10 cellular contexts compared by ENCODE assay signal in genomic region chr22:41417622-41418390, GRCh38. TPM values are rescaled to one million over a fixed set of nuclear protein-coding genes. Genes with fewer than 3 reads are reported as not detected.
DNase-seq lines count a peak whose midpoint lies in the region; ATAC-seq and TF ChIP-seq lines count a peak whose summit lies in the region.
"Had no signal": no experiment of that assay in that cellular context is flagged by ENCODE, and none has a peak within 500 bp of the region (broad histone marks: within the 10 kb centered on the region; RNA-seq: fewer than 3 reads in every experiment).

No MANE protein-coding gene starts in this region.

- peak; percentile 49 for DNase-seq in HT-29 (ENCODE audit: low spot score)
- DNase-seq in cortex of kidney (lab: John Stamatoyannopoulos, UW) = peak; percentile 32
- DNase-seq in spleen = peak; percentile 90
- DNase-seq in naive thymus-derived CD8-positive, alpha-beta T cell = no peak
- no peak for DNase-seq in neural progenitor cell (ENCODE audit: low spot score)
- DNase-seq in glutamatergic neuron = no peak
- no peak for DNase-seq in iPS-NIHi11 (ENCODE audit: low spot score)
- DNase-seq: NCI-H187 treated with DMSO at 0.1 percent for 48 hours had no signal

- TF ChIP-seq POLR2A in spleen (IDR thresholded peaks at IDR 0.05) = no peak

- peak overlapping the region in 1 of 2 donors; percentile 2 for H3K9ac ChIP-seq in liver (ENCODE audit: low read depth in 1 of 2, low read length in 2 of 2)
- no peak overlapping the region for H3K9ac ChIP-seq in neural progenitor cell

- H2AFZ ChIP-seq in neural progenitor cell (replicated peaks) = no peak overlapping the region

- H3K9me3 ChIP-seq in liver (ENCODE audit: control insufficient read depth in 4 of 4, low read length in 3 of 4) = no peaks in the 10 kb centered on the region
- no peaks in the 10 kb centered on the region for H3K9me3 ChIP-seq in spleen
- no peaks in the 10 kb centered on the region for H3K9me3 ChIP-seq in neural progenitor cell (ENCODE audit: low read depth)

- H3K4me3 ChIP-seq in liver (ENCODE audit: low read depth in 1 of 3, low read length in 3 of 3) = no peak overlapping the region
- H3K4me3 ChIP-seq in spleen = no peak overlapping the region
- H3K4me3 ChIP-seq in neural progenitor cell = no peak overlapping the region

- H3K9me3 Mint-ChIP-seq in naive thymus-derived CD8-positive, alpha-beta T cell = no peaks in the 10 kb centered on the region
- H3K9me3 Mint-ChIP-seq in neural progenitor cell = no peaks in the 10 kb centered on the region
- peaks cover 4% of the 10 kb centered on the region for H3K9me3 Mint-ChIP-seq in glutamatergic neuron (ENCODE audit: unreplicated experiment)
- H3K9me3 Mint-ChIP-seq: activated T-helper 1 cell treated with anti-CD3 and anti-CD28 coated beads, Interleukin-12 subunit alpha, Interleukin-12 subunit beta, Interleukin-2, Interleukin-4 antibody, amounts not matched to agents 30 ng/mL and 10 ng/mL and 1 ng/mL, durations not matched to agents 14 hours and 24 hours and 36 hours had no signal

- no peaks in the 10 kb centered on the region for H3K27me3 Mint-ChIP-seq in naive thymus-derived CD8-positive, alpha-beta T cell
- peaks cover 4% of the 10 kb centered on the region for H3K27me3 Mint-ChIP-seq in neural progenitor cell (ENCODE audit: insufficient read depth, low read depth)
- H3K27me3 Mint-ChIP-seq in glutamatergic neuron (ENCODE audit: unreplicated experiment) = peaks cover 1% of the 10 kb centered on the region

- H3K36me3 ChIP-seq in liver (ENCODE audit: control insufficient read depth in 4 of 4, insufficient read depth in 3 of 4, low read depth in 1 of 4, low read length in 3 of 4) (no peaks in the 10 kb centered on the region), spleen (peaks cover 0 to 12% (median 1%) of the 10 kb centered on the region in 6 donors), neural progenitor cell (no peaks in the 10 kb centered on the region)

- POLR2A ChIA-PET in naive thymus-derived CD8-positive, alpha-beta T cell (lab: Charles Lee) = interaction anchor here (0.5 to 2.9 kb wide), 3 partner anchors 28 to 30 kb away, joined by 3 to 12 read pairs (median 4); partner anchors contain the start of gene TOB2

- H3K4me2 ChIP-seq in neural progenitor cell = no peak overlapping the region

- intact Hi-C loops in spleen (cut with DNase I; ENCODE audit: low total_unique reads) = no loop called here

- H3K4me1 Mint-ChIP-seq in naive thymus-derived CD8-positive, alpha-beta T cell = peaks cover 9 to 39% (median 23%) of the 10 kb centered on the region in 4 donors
- H3K4me1 Mint-ChIP-seq in neural progenitor cell (peaks cover 8% of the 10 kb centered on the region), glutamatergic neuron (ENCODE audit: low read depth, unreplicated experiment) (peaks cover 3% of the 10 kb centered on the region)

- peaks cover 13 to 43% (median 35%) of the 10 kb centered on the region in 4 donors for H3K4me1 ChIP-seq in liver (ENCODE audit: control insufficient read depth in 4 of 4, insufficient read depth in 4 of 4, low read length in 3 of 4)
- peaks cover 27 to 83% (median 56%) of the 10 kb centered on the region in 6 donors for H3K4me1 ChIP-seq in spleen
- peaks cover 12% of the 10 kb centered on the region for H3K4me1 ChIP-seq in neural progenitor cell

- no peaks in the 10 kb centered on the region for H3K36me3 Mint-ChIP-seq in naive thymus-derived CD8-positive, alpha-beta T cell
- H3K36me3 Mint-ChIP-seq in neural progenitor cell = peaks cover 2% of the 10 kb centered on the region
- no peaks in the 10 kb centered on the region for H3K36me3 Mint-ChIP-seq in glutamatergic neuron (ENCODE audit: unreplicated experiment)

- no peaks in the 10 kb centered on the region for H4K20me1 ChIP-seq in neural progenitor cell (ENCODE audit: low read depth)

- ATAC-seq in naive thymus-derived CD8-positive, alpha-beta T cell = no peak

- no peak for TF ChIP-seq CTCF in liver (IDR thresholded peaks at IDR 0.05; ENCODE audit: low read depth, low read length, missing input control)
- no peak for TF ChIP-seq CTCF in spleen (IDR thresholded peaks at IDR 0.05 in 8 of 11, conservative IDR thresholded peaks at IDR 0.05 in 3 of 11)
- no peak for TF ChIP-seq CTCF in neural progenitor cell (IDR thresholded peaks at IDR 0.05)
- TF ChIP-seq CTCF in glutamatergic neuron (IDR thresholded peaks at IDR 0.05; ENCODE audit: partially characterized antibody, unreplicated experiment) = no peak

- H3K27me3 ChIP-seq in liver (ENCODE audit: control insufficient read depth in 4 of 4, insufficient read depth in 4 of 4, low read length in 3 of 4) (no peaks in the 10 kb centered on the region), spleen (replicated peaks in 1 of 7) (no peaks in the 10 kb centered on the region), neural progenitor cell (no peaks in the 10 kb centered on the region)

- peak; percentile 50 to 72 for TF ChIP-seq RAD21 in liver (IDR thresholded peaks at IDR 0.05)

- WGBS in liver = 25% methylated on average over 13 of the region's 13 CpGs
- WGBS in spleen, 5 donors = 66 to 93% (median 74%) methylated on average over 7 to 13 of the region's 13 CpGs

- H3K27ac ChIP-seq in liver (ENCODE audit: low read depth in 1 of 2, low read length in 2 of 2) (peak overlapping the region; percentile 70 to 90), spleen (peak overlapping the region in 7 of 8 donors; percentile 27 to 82 (median 72)), neural progenitor cell (no peak overlapping the region)

- H3K27ac Mint-ChIP-seq in naive thymus-derived CD8-positive, alpha-beta T cell = peak overlapping the region in 3 of 10 donors; percentile 13 to 50 (median 31)
- H3K27ac Mint-ChIP-seq in neural progenitor cell = no peak overlapping the region
- no peak overlapping the region for H3K27ac Mint-ChIP-seq in glutamatergic neuron (ENCODE audit: unreplicated experiment)
- H3K27ac Mint-ChIP-seq: activated T-helper 1 cell treated with anti-CD3 and anti-CD28 coated beads, Interleukin-12 subunit alpha, Interleukin-12 subunit beta, Interleukin-2, Interleukin-4 antibody, amounts not matched to agents 30 ng/mL and 10 ng/mL and 1 ng/mL, durations not matched to agents 14 hours and 24 hours and 36 hours had no signal

- H3F3A ChIP-seq in neural progenitor cell (ENCODE audit: low read depth) = peaks cover 14% of the 10 kb centered on the region

- peaks cover 28% of the 10 kb centered on the region for H3K79me2 ChIP-seq in neural progenitor cell (ENCODE audit: low read depth)

- no peak overlapping the region for H3K4me3 Mint-ChIP-seq in naive thymus-derived CD8-positive, alpha-beta T cell
- H3K4me3 Mint-ChIP-seq in neural progenitor cell = no peak overlapping the region
- no peak overlapping the region for H3K4me3 Mint-ChIP-seq in glutamatergic neuron (ENCODE audit: unreplicated experiment)
- H3K4me3 Mint-ChIP-seq: activated T-helper 1 cell treated with anti-CD3 and anti-CD28 coated beads, Interleukin-12 subunit alpha, Interleukin-12 subunit beta, Interleukin-2, Interleukin-4 antibody, amounts not matched to agents 30 ng/mL and 10 ng/mL and 1 ng/mL, durations not matched to agents 14 hours and 24 hours and 36 hours had no signal

RNA-seq across cellular contexts. Expression of gene TOB2, which starts 28.8 kb away (rescaled TPM):
- total RNA-seq in HT-29 (2014; rRNA removed; shearing (Covaris generic)) = 25.1 and 26.6 TPM in 2 replicates
- total RNA-seq in liver (10 to 100 TPM; 11.6 to 17.1 TPM), spleen (10 to 100 TPM; 30.9 to 52.4 (median 44.8) TPM), neural progenitor cell (ENCODE audit: low replicate concordance) (23.4 and 37.7 TPM in 2 replicates), glutamatergic neuron (ENCODE audit: unreplicated experiment) (43.3 TPM)
- polyA plus RNA-seq in liver (10 to 100 TPM in 1 of 2 donors, 1 to 10 TPM in 1; 9.8 to 12.9 TPM), spleen (10 to 100 TPM in 1 of 3 donors, 1 to 10 TPM in 2; 7.5 to 17.1 (median 8.9) TPM)
- total RNA-seq in naive thymus-derived CD8-positive, alpha-beta T cell = 10 to 100 TPM; 26.2 to 26.4 TPM
- 10 to 100 TPM in 1 of 3 donors, 1 to 10 TPM in 2; 8.7 to 12.1 (median 9.0) TPM for polyA plus RNA-seq in naive thymus-derived CD8-positive, alpha-beta T cell

RNA-seq across cellular contexts. Expression of gene TEF, which starts 36.1 kb away (rescaled TPM):
- total RNA-seq in HT-29 (2014; rRNA removed; shearing (Covaris generic)) = 10.7 and 16.7 TPM in 2 replicates
- total RNA-seq in liver = 10 to 100 TPM in 1 of 2 donors, 1 to 10 TPM in 1; 8.8 to 16.2 TPM
- 10 to 100 TPM in 1 of 2 donors, 1 to 10 TPM in 1; 5.7 to 11.6 TPM for polyA plus RNA-seq in liver
- 10 to 100 TPM in 6 of 7 donors, 1 to 10 TPM in 1; 7.6 to 29.9 (median 13.6) TPM for total RNA-seq in spleen
- polyA plus RNA-seq in spleen = 1 to 10 TPM; 2.2 to 7.6 (median 3.0) TPM
- 1 to 10 TPM; 5.2 to 5.9 TPM for total RNA-seq in naive thymus-derived CD8-positive, alpha-beta T cell
- polyA plus RNA-seq in naive thymus-derived CD8-positive, alpha-beta T cell = 1 to 10 TPM; 2.0 to 5.7 (median 4.4) TPM
- total RNA-seq in neural progenitor cell (ENCODE audit: low replicate concordance) = 11.0 and 17.2 TPM in 2 replicates
- 13.9 TPM for total RNA-seq in glutamatergic neuron (ENCODE audit: unreplicated experiment)

RNA-seq across cellular contexts. Expression of gene PHF5A, which starts 50.7 kb away (rescaled TPM):
- total RNA-seq in HT-29 (2014; rRNA removed; shearing (Covaris generic)) = 64.1 and 69.5 TPM in 2 replicates
- total RNA-seq in liver (10 to 100 TPM; 27.3 to 31.7 TPM), spleen (10 to 100 TPM; 29.6 to 41.2 (median 34.7) TPM), neural progenitor cell (ENCODE audit: low replicate concordance) (106 and 114 TPM in 2 replicates), glutamatergic neuron (ENCODE audit: unreplicated experiment) (36.1 TPM)
- polyA plus RNA-seq in liver (10 to 100 TPM; 15.8 to 19.1 TPM), spleen (10 to 100 TPM; 35.3 to 67.5 (median 50.3) TPM)
- total RNA-seq in naive thymus-derived CD8-positive, alpha-beta T cell = 10 to 100 TPM; 34.0 to 35.8 TPM
- 10 to 100 TPM; 17.2 to 21.4 (median 17.9) TPM for polyA plus RNA-seq in naive thymus-derived CD8-positive, alpha-beta T cell

RNA-seq across cellular contexts. Expression of gene ACO2, which starts 51.1 kb away (rescaled TPM):
- total RNA-seq in HT-29 (2014; rRNA removed; shearing (Covaris generic)) = 48.3 and 52.1 TPM in 2 replicates
- 10 to 100 TPM; 62.8 to 75.1 TPM for total RNA-seq in liver
- 10 to 100 TPM; 45.3 to 76.1 TPM for polyA plus RNA-seq in liver
- total RNA-seq in spleen = 10 to 100 TPM; 51.7 to 82.0 (median 76.2) TPM
- polyA plus RNA-seq in spleen = 10 to 100 TPM; 21.4 to 31.7 (median 25.5) TPM
- 10 to 100 TPM; 67.7 to 75.1 TPM for total RNA-seq in naive thymus-derived CD8-positive, alpha-beta T cell
- polyA plus RNA-seq in naive thymus-derived CD8-positive, alpha-beta T cell = 10 to 100 TPM; 64.2 to 91.9 (median 72.3) TPM
- 36.6 and 61.8 TPM in 2 replicates for total RNA-seq in neural progenitor cell (ENCODE audit: low replicate concordance)
- 114 TPM for total RNA-seq in glutamatergic neuron (ENCODE audit: unreplicated experiment)

Comparison
In these comparisons a context has a peak if more than half of its experiments do, and no peak if none do; other contexts are left out.
1. DNase-seq: peak in HT-29 (single experiment), cortex of kidney (single experiment) and spleen (single experiment); none in naive thymus-derived CD8-positive, alpha-beta T cell (0 of 10), neural progenitor cell (single experiment), glutamatergic neuron (single experiment) and iPS-NIHi11 (single experiment).